Comparison of ENCODE assay signal across 19 cellular contexts in genomic region chr16:75118943-75119539, GRCh38. TPM values are rescaled to one million over a fixed set of nuclear protein-coding genes. Genes with fewer than 3 reads are reported as not detected.
DNase-seq lines count a peak whose midpoint lies in the region; ATAC-seq, FAIRE-seq and TF ChIP-seq lines count a peak whose summit lies in the region.
"Had no signal": no experiment of that assay in that cellular context is flagged by ENCODE, and none has a peak within 500 bp of the region (broad histone marks: within the 10 kb centered on the region; RNA-seq: fewer than 3 reads in every experiment).

No MANE protein-coding gene starts in this region.

- in situ Hi-C loops in K562 (cut with MboI): no loop called here

- no peaks in the 10 kb centered on the region for H3K79me2 ChIP-seq in GM23338 (replicated peaks; ENCODE audit: insufficient read depth)
- no peaks in the 10 kb centered on the region for H3K79me2 ChIP-seq in K562 (ENCODE audit: control insufficient read depth, insufficient read depth, low read length)

- 48% methylated on average over 6 of the region's 6 CpGs for WGBS in K562 (ENCODE audit: insufficient coverage, low coverage, missing lambda C conversion rate)
- WGBS in small intestine, 3 donors: 55 to 68% (median 66%) methylated on average over 6 of the region's 6 CpGs

- H3K4me3 Mint-ChIP-seq in GM23338: no peak overlapping the region
- H3K4me3 Mint-ChIP-seq in activated CD4-positive, alpha-beta T cell treated with anti-CD3 and anti-CD28 coated beads, Interleukin-2, amount 10 ng/mL, durations not matched to agents 24 days and 14 days: no peak overlapping the region
- H3K4me3 Mint-ChIP-seq: CD4-positive, CD25-positive, alpha-beta regulatory T cell had no signal

- BruUV-seq in K562 (replicated peaks; lab: Mats Ljungman, UMichigan): no TSS peak

- POLR2A ChIA-PET in K562 (lab: Yijun Ruan, JAX): no interaction called here

- peaks cover 32% of the 10 kb centered on the region for H3K4me1 ChIP-seq in GM23338 (ENCODE audit: insufficient read depth)
- H3K4me1 ChIP-seq in K562 (replicated peaks in 1 of 2; ENCODE audit: control insufficient read depth in 2 of 2, insufficient read depth in 2 of 2, low read length in 2 of 2): peaks cover 4 to 27% of the 10 kb centered on the region in 2 experiments; a peak in 4 of 5 replicates
- no peaks in the 10 kb centered on the region for H3K4me1 ChIP-seq in small intestine (ENCODE audit: control insufficient read depth in 2 of 2, insufficient read depth in 1 of 2, low read depth in 1 of 2, low read length in 1 of 2)

- TF ChIP-seq EP300 in K562 (IDR thresholded peaks at IDR 0.05; ENCODE audit: low read length): no peak

- no peak overlapping the region for H3K9ac ChIP-seq in K562 (ENCODE audit: insufficient read depth in 1 of 2, low read depth in 2 of 2, low read length in 2 of 2)
- H3K9ac ChIP-seq: BLaER1 treated with 17β-estradiol and CSF1 and Interleukin-3, amounts not matched to agents 10 nM and 100 nM had no signal

- intact Hi-C loops in K562 (cut with micrococcal nuclease): no loop called here
- intact Hi-C loops in activated CD4-positive, alpha-beta T cell treated with anti-CD3 and anti-CD28 coated beads, Interleukin-2, amount 10 ng/mL, durations not matched to agents 24 days and 14 days (cut with micrococcal nuclease): no loop called here

- peak overlapping the region; percentile 10; the same call in 1 of the 2 replicates for H3K4me2 ChIP-seq in GM23338
- H3K4me2 ChIP-seq in K562 (ENCODE audit: insufficient read depth, low read length): no peak overlapping the region
- H3K4me2 ChIP-seq: BLaER1 treated with 17β-estradiol and CSF1 and Interleukin-3, amounts not matched to agents 10 nM and 100 nM had no signal

- H3F3A ChIP-seq in GM23338 (replicated peaks; ENCODE audit: low read depth): no peaks in the 10 kb centered on the region

- H3K9me3 Mint-ChIP-seq in GM23338: peaks cover 46% of the 10 kb centered on the region
- peaks cover 7% of the 10 kb centered on the region for H3K9me3 Mint-ChIP-seq in activated CD4-positive, alpha-beta T cell treated with anti-CD3 and anti-CD28 coated beads, Interleukin-2, amount 10 ng/mL, durations not matched to agents 24 days and 14 days

- H3K27ac ChIP-seq in GM23338 (ENCODE audit: low read depth) (peak overlapping the region; percentile 78; the same call in 1 of the 2 replicates), K562 (ENCODE audit: extremely low read depth, low read depth, low read length) (no peak overlapping the region), small intestine (ENCODE audit: low read depth in 1 of 2, low read length in 1 of 2) (no peak overlapping the region)
- H3K27ac ChIP-seq: BLaER1 treated with 17β-estradiol and CSF1 and Interleukin-3, amounts not matched to agents 10 nM and 100 nM had no signal

- H3K27me3 ChIP-seq in GM23338 (ENCODE audit: insufficient read depth) (no peaks in the 10 kb centered on the region), K562 (ENCODE audit: control insufficient read depth in 2 of 2, insufficient read depth in 2 of 2, low read length in 2 of 2) (no peaks in the 10 kb centered on the region), small intestine (ENCODE audit: control insufficient read depth in 2 of 2, insufficient read depth in 2 of 2, low read length in 2 of 2) (no peaks in the 10 kb centered on the region)
- H3K27me3 ChIP-seq: BLaER1 treated with 17β-estradiol and CSF1 and Interleukin-3, amounts not matched to agents 10 nM and 100 nM had no signal

- H3K27me3 Mint-ChIP-seq in GM23338 (ENCODE audit: insufficient read depth, low read depth, poor library complexity): peaks cover 3% of the 10 kb centered on the region
- no peaks in the 10 kb centered on the region for H3K27me3 Mint-ChIP-seq in activated CD4-positive, alpha-beta T cell treated with anti-CD3 and anti-CD28 coated beads, Interleukin-2, amount 10 ng/mL, durations not matched to agents 24 days and 14 days
- H3K27me3 Mint-ChIP-seq: CD4-positive, CD25-positive, alpha-beta regulatory T cell had no signal

- no peak for ATAC-seq in GM23338
- no peak for ATAC-seq in K562
- peak; percentile 17 for ATAC-seq in left lobe of liver

- peaks cover 28% of the 10 kb centered on the region for H3K4me1 Mint-ChIP-seq in GM23338
- H3K4me1 Mint-ChIP-seq in activated CD4-positive, alpha-beta T cell treated with anti-CD3 and anti-CD28 coated beads, Interleukin-2, amount 10 ng/mL, durations not matched to agents 24 days and 14 days: no peaks in the 10 kb centered on the region

- CTCF ChIA-PET in K562 (lab: Yijun Ruan, JAX; ENCODE audit: low intra/inter-chr PET ratio): no interaction called here

- TF ChIP-seq RAD21 in K562 (CRISPR knock-in tag; conservative IDR thresholded peaks at IDR 0.05 in 1 of 2, IDR thresholded peaks at IDR 0.05 in 1 of 2): no peak

- peak overlapping the region; percentile 47; the same call in 1 of the 2 replicates for H2AFZ ChIP-seq in GM23338
- H2AFZ ChIP-seq in K562 (ENCODE audit: low read depth, low read length): no peak overlapping the region

- H3K9me2 ChIP-seq in GM23338 (ENCODE audit: insufficient read depth): no peaks in the 10 kb centered on the region

- peaks cover 26% of the 10 kb centered on the region; the same call in 2 of the 3 replicates for H3K36me3 Mint-ChIP-seq in GM23338 (ENCODE audit: low read depth)
- H3K36me3 Mint-ChIP-seq in activated CD4-positive, alpha-beta T cell treated with anti-CD3 and anti-CD28 coated beads, Interleukin-2, amount 10 ng/mL, durations not matched to agents 24 days and 14 days (ENCODE audit: low read depth): peaks cover 1% of the 10 kb centered on the region
- H3K36me3 Mint-ChIP-seq: CD4-positive, CD25-positive, alpha-beta regulatory T cell had no signal

- TF ChIP-seq CTCF in GM23338 (conservative IDR thresholded peaks at IDR 0.05; ENCODE audit: low read depth in 2 of 2) (no peak), K562 (IDR thresholded peaks at IDR 0.05 in 2 of 3, conservative IDR thresholded peaks at IDR 0.05 in 1 of 3; ENCODE audit: insufficient read depth in 2 of 3, low read depth in 1 of 3, low read length in 3 of 3) (no peak)

- DNase-seq in GM23338 (ENCODE audit: low spot score): no peak
- DNase-seq in K562 (ENCODE audit: extremely low read depth in 1 of 4, low spot score in 3 of 4): no peak
- DNase-seq in left lobe of liver (ENCODE audit: low spot score): no peak
- DNase-seq in small intestine: peak; percentile 22
- no peak for DNase-seq in NCI-H1417 treated with DMSO at 0.1 percent for 48 hours (lab: John Stamatoyannopoulos, UW)
- no peak for DNase-seq in HTR-8/SVneo (ENCODE audit: insufficient read length, low spot score)
- DNase-seq in activated CD4-positive, alpha-beta T cell treated with anti-CD3 and anti-CD28 coated beads, Interleukin-2, amount 10 ng/mL, durations not matched to agents 24 days and 14 days: no peak
- DNase-seq in DMS 273 treated with DMSO at 0.1 percent for 48 hours (lab: John Stamatoyannopoulos, UW): no peak
- DNase-seq: ACHN; CD4-positive, CD25-positive, alpha-beta regulatory T cell; DMS153; DMS79 treated with DMSO at 0.1 percent for 48 hours; EL; GDM1; H7; KBM-7 had no signal

- TF ChIP-seq POLR2A in K562 (conservative IDR thresholded peaks at IDR 0.05): no peak

- peaks cover 6% of the 10 kb centered on the region; the same call in 1 of the 2 replicates for H3K9me3 ChIP-seq in K562 (replicated peaks; ENCODE audit: control insufficient read depth, insufficient read depth, low read depth, low read length)
- no peaks in the 10 kb centered on the region for H3K9me3 ChIP-seq in small intestine (ENCODE audit: control insufficient read depth, low read depth)

- H3K36me3 ChIP-seq in GM23338 (ENCODE audit: insufficient read depth): peaks cover 10% of the 10 kb centered on the region
- no peaks in the 10 kb centered on the region for H3K36me3 ChIP-seq in K562 (ENCODE audit: control insufficient read depth, insufficient read depth, low read length)
- H3K36me3 ChIP-seq in small intestine (ENCODE audit: control insufficient read depth in 2 of 2, insufficient read depth in 2 of 2, low read length in 2 of 2): no peaks in the 10 kb centered on the region
- H3K36me3 ChIP-seq: BLaER1 treated with 17β-estradiol and CSF1 and Interleukin-3, amounts not matched to agents 10 nM and 100 nM had no signal

- no peaks in the 10 kb centered on the region for H4K20me1 ChIP-seq in GM23338 (replicated peaks; ENCODE audit: insufficient read depth)
- H4K20me1 ChIP-seq in K562 (replicated peaks; ENCODE audit: control insufficient read depth, insufficient read depth, low read length): no peaks in the 10 kb centered on the region
- H4K20me1 ChIP-seq: BLaER1 treated with 17β-estradiol and CSF1 and Interleukin-3, amounts not matched to agents 10 nM and 100 nM had no signal

- no peak overlapping the region for H3K4me3 ChIP-seq in GM23338
- no peak overlapping the region for H3K4me3 ChIP-seq in K562
- H3K4me3 ChIP-seq in small intestine (ENCODE audit: low read depth in 1 of 2, low read length in 2 of 2): no peak overlapping the region
- H3K4me3 ChIP-seq: BLaER1 treated with 17β-estradiol and CSF1 and Interleukin-3, amounts not matched to agents 10 nM and 100 nM had no signal

- H3K27ac Mint-ChIP-seq in GM23338: peak overlapping the region; percentile 35; the same call in 1 of the 2 replicates
- H3K27ac Mint-ChIP-seq in activated CD4-positive, alpha-beta T cell treated with anti-CD3 and anti-CD28 coated beads, Interleukin-2, amount 10 ng/mL, durations not matched to agents 24 days and 14 days: no peak overlapping the region

- H3K9me1 ChIP-seq in K562 (ENCODE audit: control insufficient read depth, insufficient read depth, low read length): no peaks in the 10 kb centered on the region

- peak; percentile 23 for FAIRE-seq in K562 (lab: Jason Lieb, UNC)
- no peak for FAIRE-seq in small intestine (lab: Jason Lieb, UNC)
- FAIRE-seq in HTR-8/SVneo (lab: Jason Lieb, UNC): no peak
- FAIRE-seq: GM12892, GM19239 had no signal

RNA-seq across cellular contexts. Expression of gene LDHD, which starts 2.5 kb away (rescaled TPM):
- 7.7 and 10.6 TPM in 2 replicates for total RNA-seq in GM23338 (2014; rRNA removed; shearing (Covaris generic))
- 3.9 and 5.0 TPM in 2 replicates for polyA plus RNA-seq in GM23338 (2016; fragmentation: Nextera tagmentation; extraction: Ambion mirVana)
- 0.48 and 1.4 TPM in 2 replicates for total RNA-seq in K562 (2011; cell fraction: chromatin; rRNA removed; ENCODE audit: low replicate concordance)
- total RNA-seq in K562 (2011; cell fraction: nucleolus; rRNA removed): 1.7 and 3.0 TPM in 2 replicates
- 1.1 and 1.5 TPM in 2 replicates for total RNA-seq in K562 (2011; cell fraction: nucleoplasm; rRNA removed)
- 0.33 and 0.73 TPM in 2 replicates for total RNA-seq in K562 (2014; rRNA removed)
- not detected in 2 replicates for total RNA-seq in K562 (2014; rRNA removed; fragmentation: Illumina TruSeq; extraction: Trizol)
- total RNA-seq in K562 (2015; rRNA removed; fragmentation: Illumina TruSeq; extraction: Trizol): 0.19 and 0.40 TPM in 2 replicates
- 0.69 and 0.83 TPM in 2 replicates for total RNA-seq in K562 (2021)
- 0.08 and 0.33 TPM in 2 replicates for polyA plus RNA-seq in K562 (2011; rRNA removed)
- 0.21 and 1.0 TPM in 2 replicates for polyA plus RNA-seq in K562 (2011; cell fraction: cytosol; rRNA removed)
- polyA plus RNA-seq in K562 (2011; cell fraction: nucleus; rRNA removed): 0.42 and 2.2 TPM in 2 replicates
- polyA plus RNA-seq in K562 (2012): 0.61 and 0.93 TPM in 2 replicates
- 0.19 and 0.25 TPM in 2 replicates for polyA plus RNA-seq in K562 (2014; fragmentation: Illumina TruSeq; extraction: Trizol)
- polyA plus RNA-seq in K562 (2014; fragmentation: Nextera tagmentation; extraction: Ambion mirVana): not detected
- 0.39 and 0.86 TPM in 2 replicates for polyA plus RNA-seq in K562 (2014; rRNA removed)
- 0.21 TPM in 1 of 2 replicates, not detected in the other for polyA minus RNA-seq in K562 (2011; rRNA and poly(A)+ RNA removed)
- polyA minus RNA-seq in K562 (2011; cell fraction: cytosol; rRNA and poly(A)+ RNA removed): not detected in 2 replicates
- 0.44 and 1.1 TPM in 2 replicates for polyA minus RNA-seq in K562 (2011; cell fraction: nucleus; rRNA and poly(A)+ RNA removed)
- 113 TPM for total RNA-seq in left lobe of liver
- 10 to 100 TPM in 2 of 3 donors, 1 to 10 TPM in 1; 8.9 to 33.8 (median 30.0) TPM for polyA plus RNA-seq in small intestine
- total RNA-seq in activated CD4-positive, alpha-beta T cell treated with anti-CD3 and anti-CD28 coated beads, Interleukin-2, amount 10 ng/mL, durations not matched to agents 24 days and 14 days: 0.09 and 0.24 TPM in 2 replicates
- total RNA-seq: CD4-positive, CD25-positive, alpha-beta regulatory T cell had no signal

RNA-seq across cellular contexts. Expression of gene ZFP1, which starts 29.3 kb away (rescaled TPM):
- 12.5 and 13.4 TPM in 2 replicates for total RNA-seq in GM23338 (2014; rRNA removed; shearing (Covaris generic))
- polyA plus RNA-seq in GM23338 (2016; fragmentation: Nextera tagmentation; extraction: Ambion mirVana) (4.1 and 4.8 TPM in 2 replicates), K562 (2011; rRNA removed) (10.8 and 13.3 TPM in 2 replicates), K562 (2014; fragmentation: Illumina TruSeq; extraction: Trizol) (11.4 and 11.6 TPM in 2 replicates), K562 (2014; fragmentation: Nextera tagmentation; extraction: Ambion mirVana) (1 to 10 TPM; 2.6 to 4.1 TPM), K562 (2014; rRNA removed) (5.2 and 6.5 TPM in 2 replicates), small intestine (1 to 10 TPM; 2.2 to 3.3 (median 2.2) TPM)
- total RNA-seq in K562 (2011; cell fraction: chromatin; rRNA removed; ENCODE audit: low replicate concordance): 4.7 and 12.9 TPM in 2 replicates
- 5.0 and 6.2 TPM in 2 replicates for total RNA-seq in K562 (2011; cell fraction: nucleolus; rRNA removed)
- total RNA-seq in K562 (2011; cell fraction: nucleoplasm; rRNA removed): 7.3 and 8.8 TPM in 2 replicates
- total RNA-seq in K562 (2014; rRNA removed) (9.3 and 10.4 TPM in 2 replicates), K562 (2014; rRNA removed; fragmentation: Illumina TruSeq; extraction: Trizol) (14.7 and 16.1 TPM in 2 replicates), K562 (2015; rRNA removed; fragmentation: Illumina TruSeq; extraction: Trizol) (13.7 and 14.0 TPM in 2 replicates), K562 (2021) (10.8 and 14.7 TPM in 2 replicates), left lobe of liver (16.8 TPM)
- 2.9 and 4.8 TPM in 2 replicates for polyA plus RNA-seq in K562 (2011; cell fraction: cytosol; rRNA removed)
- polyA plus RNA-seq in K562 (2011; cell fraction: nucleus; rRNA removed): 3.9 and 4.2 TPM in 2 replicates
- 5.4 and 6.8 TPM in 2 replicates for polyA plus RNA-seq in K562 (2012)
- polyA minus RNA-seq in K562 (2011; rRNA and poly(A)+ RNA removed): 14.8 and 15.0 TPM in 2 replicates
- 10.2 and 12.6 TPM in 2 replicates for polyA minus RNA-seq in K562 (2011; cell fraction: cytosol; rRNA and poly(A)+ RNA removed)
- 5.3 and 7.8 TPM in 2 replicates for polyA minus RNA-seq in K562 (2011; cell fraction: nucleus; rRNA and poly(A)+ RNA removed)
- total RNA-seq in activated CD4-positive, alpha-beta T cell treated with anti-CD3 and anti-CD28 coated beads, Interleukin-2, amount 10 ng/mL, durations not matched to agents 24 days and 14 days: 14.3 and 16.5 TPM in 2 replicates
